Comparison of ENCODE assay signal across 3 cellular contexts in genomic region chrX:103393487-103393886, GRCh38.
A peak's percentile ranks its signal among the peaks of the same experiment; 100 is the strongest.
TF ChIP-seq lines count a peak whose summit lies in the region.

No MANE protein-coding gene starts in this region.

TF ChIP-seq in A549, 52 proteins besides CTCF, POLR2A, EP300 and RAD21:
- TF ChIP-seq, protein P1, sequence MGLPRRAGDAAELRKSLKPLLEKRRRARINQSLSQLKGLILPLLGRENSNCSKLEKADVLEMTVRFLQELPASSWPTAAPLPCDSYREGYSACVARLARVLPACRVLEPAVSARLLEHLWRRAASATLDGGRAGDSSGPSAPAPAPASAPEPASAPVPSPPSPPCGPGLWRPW (IDR thresholded peaks at IDR 0.05) = no peak
- peak; percentile 62 for TF ChIP-seq MAFK (IDR thresholded peaks at IDR 0.05; ENCODE audit: partially characterized antibody)

TF ChIP-seq in IMR-90, 13 proteins besides CTCF, POLR2A, EP300 and RAD21:
- TF ChIP-seq RCOR1 (IDR thresholded peaks at IDR 0.05; ENCODE audit: insufficient replicate concordance, low read length) (no peak), MAZ (IDR thresholded peaks at IDR 0.05; ENCODE audit: borderline replicate concordance, low read depth, low read length) (no peak), MXI1 (IDR thresholded peaks at IDR 0.05; ENCODE audit: borderline replicate concordance, low read depth, low read length) (no peak), FOS (IDR thresholded peaks at IDR 0.05; ENCODE audit: low read depth, low read length) (no peak), CHD1 (IDR thresholded peaks at IDR 0.05; ENCODE audit: low read depth, low read length) (no peak), MAFK (IDR thresholded peaks at IDR 0.05; ENCODE audit: low read depth, low read length) (peak; percentile 84), NFE2L2 (IDR thresholded peaks at IDR 0.05; ENCODE audit: low read depth, low read length) (no peak), BHLHE40 (IDR thresholded peaks at IDR 0.05; ENCODE audit: low read depth, low read length) (no peak), RFX5 (IDR thresholded peaks at IDR 0.05; ENCODE audit: low read depth, low read length) (no peak), CEBPB (IDR thresholded peaks at IDR 0.05; ENCODE audit: low read depth, low read length) (peak; percentile 33; the same call in 1 of the 2 replicates)
- TF ChIP-seq, protein P2, sequence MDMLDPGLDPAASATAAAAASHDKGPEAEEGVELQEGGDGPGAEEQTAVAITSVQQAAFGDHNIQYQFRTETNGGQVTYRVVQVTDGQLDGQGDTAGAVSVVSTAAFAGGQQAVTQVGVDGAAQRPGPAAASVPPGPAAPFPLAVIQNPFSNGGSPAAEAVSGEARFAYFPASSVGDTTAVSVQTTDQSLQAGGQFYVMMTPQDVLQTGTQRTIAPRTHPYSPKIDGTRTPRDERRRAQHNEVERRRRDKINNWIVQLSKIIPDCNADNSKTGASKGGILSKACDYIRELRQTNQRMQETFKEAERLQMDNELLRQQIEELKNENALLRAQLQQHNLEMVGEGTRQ (IDR thresholded peaks at IDR 0.05; ENCODE audit: low read depth, low read length) = no peak

TF ChIP-seq in K562, 482 proteins besides CTCF, POLR2A, EP300 and RAD21:
- TF ChIP-seq RAD51 (IDR thresholded peaks at IDR 0.05; ENCODE audit: borderline replicate concordance, low read depth) (no peak), MAFF (IDR thresholded peaks at IDR 0.05; ENCODE audit: low read length) (peak; percentile 14; the same call in 1 of the 2 replicates), TRIM28 (IDR thresholded peaks at IDR 0.05) (no peak), EZH2 (IDR thresholded peaks at IDR 0.05; ENCODE audit: borderline replicate concordance, low read depth, low read length) (no peak), ZNF316 (IDR thresholded peaks at IDR 0.05) (peak; percentile 32; the same call in 1 of the 2 replicates)
TF ChIP-seq in K562: peak in this region for 2.
